ENCODE assay signal across 30 cellular contexts in the genomic region with DNA sequence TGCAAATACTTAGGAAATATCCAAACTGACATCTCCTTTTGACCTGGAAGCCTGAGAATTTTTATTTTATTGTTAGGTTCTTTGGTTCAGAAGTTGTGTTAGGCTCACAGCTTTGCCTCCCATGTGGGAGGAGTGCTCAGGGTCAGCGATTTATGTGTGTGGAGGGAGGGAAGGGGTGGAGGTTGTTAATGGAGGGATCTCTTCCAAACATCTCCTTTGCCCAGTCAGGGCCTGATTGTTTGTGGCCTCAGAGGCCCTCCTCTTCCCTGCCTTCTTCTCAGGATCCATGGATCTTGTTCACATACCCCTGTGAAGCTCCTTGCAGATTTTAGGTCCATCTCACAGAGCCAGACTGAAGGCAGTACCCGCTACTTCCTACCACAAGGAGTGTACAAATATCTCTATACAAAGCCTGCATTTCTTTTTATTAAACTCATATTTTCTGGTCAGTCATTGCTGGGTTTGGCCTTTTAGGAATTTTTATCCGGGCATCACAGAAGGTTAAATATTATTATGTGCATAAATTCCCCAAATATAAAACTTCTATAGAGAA. TPM values are rescaled to one million over a fixed set of nuclear protein-coding genes. Genes with fewer than 3 reads are reported as not detected.
DNase-seq lines count a peak whose midpoint lies in the region; ATAC-seq, FAIRE-seq and TF ChIP-seq lines count a peak whose summit lies in the region.
"Had no signal": no experiment of that assay in that cellular context is flagged by ENCODE, and none has a peak within 500 bp of the region (broad histone marks: within the 10 kb centered on the region; RNA-seq: fewer than 3 reads in every experiment).

No MANE protein-coding gene starts in this region.

- no peaks in the 10 kb centered on the region for H3K27me3 ChIP-seq in astrocyte (ENCODE audit: insufficient read depth, low read length)
- no peaks in the 10 kb centered on the region for H3K27me3 ChIP-seq in mesendoderm (ENCODE audit: insufficient read depth, low read length, poor library complexity)
- H3K27me3 ChIP-seq: brain microvascular endothelial cell had no signal

- H3K9ac ChIP-seq in astrocyte (ENCODE audit: low read length) (no peak overlapping the region), mesendoderm (ENCODE audit: low read length) (no peak overlapping the region)

- H2AFZ ChIP-seq in astrocyte (ENCODE audit: low read depth, low read length) = no peak overlapping the region
- H2AFZ ChIP-seq: PC-9 had no signal

- H2BK120ac ChIP-seq in mesendoderm (ENCODE audit: low read depth, low read length) = no peak overlapping the region

- no peak overlapping the region for H3K4me3 Mint-ChIP-seq in astrocyte (ENCODE audit: unreplicated experiment)
- H3K4me3 Mint-ChIP-seq: activated naive CD4-positive, alpha-beta T cell treated with anti-CD3 and anti-CD28 coated beads, Interleukin-2, amount 10 ng/mL, durations not matched to agents 7 days and 5 days; activated T-helper 17 cell treated with anti-CD3 and anti-CD28 coated beads, Interleukin-2, amount 50 U/mL, for 72 hours; T-helper 2 cell treated with Interferon-gamma antibody and Interleukin-4, amounts not matched to agents 5 μg/mL and 100 μg/mL, for 36 hours had no signal

- DNase-seq in left ventricle myocardium superior = no peak
- no peak for DNase-seq in cardiac septum (ENCODE audit: low spot score)
- no peak for DNase-seq in astrocyte (ENCODE audit: low read depth)
- peak; percentile 39 for DNase-seq in mesendoderm
- no peak for DNase-seq in cerebellar nuclear complex (lab: John Stamatoyannopoulos, UW)
- DNase-seq in stimulated activated CD4-positive, alpha-beta T cell treated with anti-CD3 and anti-CD28 coated beads, Interleukin-2, amount 100 ng/mL, for 48 hours = no peak
- DNase-seq: activated CD4-positive, alpha-beta T cell treated with anti-CD3 and anti-CD28 coated beads for 4 hours; activated naive CD4-positive, alpha-beta T cell treated with anti-CD3 and anti-CD28 coated beads, Interleukin-2, amount 10 ng/mL, durations not matched to agents 7 days and 5 days; amniotic stem cell; brain microvascular endothelial cell; Calu3; DND-41; glutamatergic neuron; GOT3; midbrain; naive thymus-derived CD8-positive, alpha-beta T cell; NCI-H1048; NCI-H1694 treated with DMSO at 0.1 percent for 48 hours; NCI-H524; NK-92 treated with Interleukin-12 subunit alpha and Interleukin-12 subunit beta, amount 100 ng/mL, for 24 hours; PC-9; retina; stimulated activated naive CD8-positive, alpha-beta T cell treated with anti-CD3 and anti-CD28 coated beads, Interleukin-15, Interleukin-2, amounts not matched to agents 100 U/mL and 50 U/mL, for 24 hours had no signal

- H3K36me3 ChIP-seq in astrocyte (ENCODE audit: insufficient read depth, low read length) (no peaks in the 10 kb centered on the region), mesendoderm (ENCODE audit: control insufficient read depth, insufficient read depth, low read length) (no peaks in the 10 kb centered on the region)
- H3K36me3 ChIP-seq: brain microvascular endothelial cell had no signal

- peaks cover 6% of the 10 kb centered on the region for H3K79me2 ChIP-seq in astrocyte (ENCODE audit: insufficient read depth, low read length)
- H3K79me2 ChIP-seq in mesendoderm (ENCODE audit: control insufficient read depth, insufficient read depth, low read length) = no peaks in the 10 kb centered on the region

- H3K4me1 ChIP-seq in astrocyte (ENCODE audit: insufficient read depth, low read length) (no peaks in the 10 kb centered on the region), mesendoderm (ENCODE audit: control insufficient read depth, low read depth, low read length) (peaks cover 2% of the 10 kb centered on the region)

- peaks cover 1% of the 10 kb centered on the region for H3K79me1 ChIP-seq in mesendoderm (ENCODE audit: low read length)

- H2AK5ac ChIP-seq in mesendoderm (ENCODE audit: low read length) = no peak overlapping the region

- peaks cover 17% of the 10 kb centered on the region for H4K20me1 ChIP-seq in astrocyte (ENCODE audit: insufficient read depth, low read length)

- no peak overlapping the region for H3K23ac ChIP-seq in mesendoderm (ENCODE audit: low read length)

- H2BK15ac ChIP-seq in mesendoderm (replicated peaks; ENCODE audit: low read depth) = no peak overlapping the region

- peak overlapping the region; percentile 22 for H3K27ac Mint-ChIP-seq in astrocyte (ENCODE audit: unreplicated experiment)
- H3K27ac Mint-ChIP-seq: activated naive CD4-positive, alpha-beta T cell treated with anti-CD3 and anti-CD28 coated beads, Interleukin-2, amount 10 ng/mL, durations not matched to agents 7 days and 5 days; activated T-helper 17 cell treated with anti-CD3 and anti-CD28 coated beads, Interleukin-2, amount 50 U/mL, for 72 hours; T-helper 2 cell treated with Interferon-gamma antibody and Interleukin-4, amounts not matched to agents 5 μg/mL and 100 μg/mL, for 36 hours had no signal

- no peak overlapping the region for H4K8ac ChIP-seq in mesendoderm (ENCODE audit: low read depth, low read length)

- H4K5ac ChIP-seq in mesendoderm (ENCODE audit: low read length) = no peak overlapping the region

- no peaks in the 10 kb centered on the region for H3K27me3 Mint-ChIP-seq in astrocyte (ENCODE audit: low read depth, unreplicated experiment)
- H3K27me3 Mint-ChIP-seq: activated naive CD4-positive, alpha-beta T cell treated with anti-CD3 and anti-CD28 coated beads, Interleukin-2, amount 10 ng/mL, durations not matched to agents 7 days and 5 days; activated T-helper 17 cell treated with anti-CD3 and anti-CD28 coated beads, Interleukin-2, amount 50 U/mL, for 72 hours; naive thymus-derived CD8-positive, alpha-beta T cell had no signal

- no peaks in the 10 kb centered on the region for H3K9me3 ChIP-seq in astrocyte (ENCODE audit: insufficient read depth, low read depth, low read length)
- H3K9me3 ChIP-seq: A549 had no signal

- no peak for TF ChIP-seq CTCF in astrocyte (IDR thresholded peaks at IDR 0.05; ENCODE audit: insufficient read depth, low read depth, low read length)

- no peak overlapping the region for H3K56ac ChIP-seq in mesendoderm (ENCODE audit: low read length)

- no peaks in the 10 kb centered on the region for H3K9me3 Mint-ChIP-seq in astrocyte (ENCODE audit: unreplicated experiment)
- H3K9me3 Mint-ChIP-seq: activated naive CD4-positive, alpha-beta T cell treated with anti-CD3 and anti-CD28 coated beads, Interleukin-2, amount 10 ng/mL, durations not matched to agents 7 days and 5 days; activated T-helper 17 cell treated with anti-CD3 and anti-CD28 coated beads, Interleukin-2, amount 50 U/mL, for 72 hours; naive thymus-derived CD8-positive, alpha-beta T cell; T-helper 2 cell treated with Interferon-gamma antibody and Interleukin-4, amounts not matched to agents 5 μg/mL and 100 μg/mL, for 36 hours had no signal

- H3K36me3 Mint-ChIP-seq in astrocyte (ENCODE audit: low read depth, unreplicated experiment) = no peaks in the 10 kb centered on the region
- H3K36me3 Mint-ChIP-seq: activated naive CD4-positive, alpha-beta T cell treated with anti-CD3 and anti-CD28 coated beads, Interleukin-2, amount 10 ng/mL, durations not matched to agents 7 days and 5 days had no signal

- intact Hi-C loops in left ventricle myocardium superior (cut with micrococcal nuclease) (no loop called here), cardiac septum (cut with DNase I) (no loop called here)

- no peak for FAIRE-seq in astrocyte (lab: Jason Lieb, UNC)
- FAIRE-seq: A549 had no signal

- no peak overlapping the region for H3K18ac ChIP-seq in mesendoderm (ENCODE audit: low read length)

- H3K4me2 ChIP-seq in astrocyte (ENCODE audit: low read length) (no peak overlapping the region), mesendoderm (ENCODE audit: low read length) (no peak overlapping the region)
- H3K4me2 ChIP-seq: A549, PC-9, smooth muscle cell had no signal

- no CpG with 5 or more reads among the region's 3 CpGs for WGBS in mesendoderm (ENCODE audit: extremely low coverage, insufficient coverage, low lambda C conversion rate)

- H3K4ac ChIP-seq in mesendoderm (ENCODE audit: low read depth, low read length) = no peak overlapping the region

- peaks cover 5% of the 10 kb centered on the region for H3K4me1 Mint-ChIP-seq in astrocyte (ENCODE audit: low read depth, unreplicated experiment)

- H3K4me3 ChIP-seq in astrocyte (ENCODE audit: insufficient read depth, low read depth, low read length) (no peak overlapping the region), mesendoderm (ENCODE audit: low read length) (no peak overlapping the region)
- H3K4me3 ChIP-seq: A549, PC-9, smooth muscle cell had no signal

- H3K27ac ChIP-seq in astrocyte (ENCODE audit: low read depth, low read length) = no peak overlapping the region
- H3K27ac ChIP-seq in mesendoderm (ENCODE audit: low read depth, low read length) = no peak overlapping the region
- H3K27ac ChIP-seq: A549, brain microvascular endothelial cell, PC-9 had no signal

- H2BK5ac ChIP-seq in mesendoderm (ENCODE audit: low read length) = no peak overlapping the region

- ATAC-seq in left ventricle myocardium superior (peak; percentile 37), GM21390 (IDR thresholded peaks at IDR 0.05; ENCODE audit: unreplicated experiment) (no peak), GM19452 (IDR thresholded peaks at IDR 0.05; ENCODE audit: unreplicated experiment) (no peak)
- ATAC-seq: activated T-helper 17 cell treated with anti-CD3 and anti-CD28 coated beads, Interleukin-2, amount 50 U/mL, for 72 hours; Right ventricle myocardium inferior; stimulated activated naive CD8-positive, alpha-beta T cell treated with anti-CD3 and anti-CD28 coated beads, Interleukin-15, Interleukin-2, amounts not matched to agents 100 U/mL and 50 U/mL, for 24 hours had no signal

RNA-seq across cellular contexts. Expression of a gene that starts 40.3 kb away (rescaled TPM):
- total RNA-seq in left ventricle myocardium superior (43.8 TPM), cardiac septum (45.3 TPM), astrocyte (91.6 and 101 TPM in 2 replicates)
- 24.0 TPM for polyA plus RNA-seq in mesendoderm (2013, experiment 1 of 2)
- 24.7 TPM for polyA plus RNA-seq in mesendoderm (2013, experiment 2 of 2)
